ENCODE assay signal across 1 cellular context in the genomic region with DNA sequence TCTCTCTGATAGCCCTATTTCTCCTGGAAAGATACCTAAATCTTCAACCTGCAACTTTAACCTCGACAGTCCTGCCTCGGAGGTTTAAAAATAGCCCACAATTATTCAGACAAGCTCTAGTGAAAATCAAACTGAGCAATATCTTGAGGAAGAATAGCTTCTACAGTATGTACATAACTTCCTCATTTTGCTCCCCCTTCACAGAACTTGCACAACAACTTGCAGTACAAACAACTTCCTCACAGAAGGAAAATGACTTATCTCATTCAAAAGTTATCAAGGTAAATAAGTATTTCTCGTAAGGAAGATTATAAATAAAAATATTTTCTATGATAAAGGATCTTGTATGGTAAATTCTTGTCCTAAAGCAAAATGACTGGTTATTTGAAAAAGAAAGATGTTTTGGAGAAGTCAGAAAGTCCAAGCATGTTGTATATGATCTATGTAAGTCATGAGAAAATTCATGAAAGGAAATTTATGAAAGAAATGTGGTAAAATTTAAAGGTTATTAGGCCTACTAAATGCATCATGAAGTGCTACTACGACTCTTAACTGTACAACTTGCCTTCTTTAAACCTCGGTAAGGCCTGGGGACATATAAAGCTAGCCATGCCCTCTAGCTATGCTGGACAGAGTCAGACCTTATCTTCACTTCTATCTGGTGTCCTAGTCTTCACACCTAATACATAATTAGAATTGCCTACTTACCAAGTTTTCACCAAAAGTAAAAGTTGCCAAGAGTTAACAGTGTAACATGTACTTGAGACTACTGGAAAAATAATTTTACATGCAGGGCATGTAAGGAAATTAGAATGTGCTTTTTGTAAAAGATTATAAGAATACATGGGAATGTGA.
A peak's percentile ranks its signal among the peaks of the same experiment; 100 is the strongest.
TF ChIP-seq lines count a peak whose summit lies in the region.

No MANE protein-coding gene starts in this region.

TF ChIP-seq in HEK293, 187 proteins besides CTCF, POLR2A, EP300 and RAD21 (continued from another document):
- TF ChIP-seq, protein P1, sequence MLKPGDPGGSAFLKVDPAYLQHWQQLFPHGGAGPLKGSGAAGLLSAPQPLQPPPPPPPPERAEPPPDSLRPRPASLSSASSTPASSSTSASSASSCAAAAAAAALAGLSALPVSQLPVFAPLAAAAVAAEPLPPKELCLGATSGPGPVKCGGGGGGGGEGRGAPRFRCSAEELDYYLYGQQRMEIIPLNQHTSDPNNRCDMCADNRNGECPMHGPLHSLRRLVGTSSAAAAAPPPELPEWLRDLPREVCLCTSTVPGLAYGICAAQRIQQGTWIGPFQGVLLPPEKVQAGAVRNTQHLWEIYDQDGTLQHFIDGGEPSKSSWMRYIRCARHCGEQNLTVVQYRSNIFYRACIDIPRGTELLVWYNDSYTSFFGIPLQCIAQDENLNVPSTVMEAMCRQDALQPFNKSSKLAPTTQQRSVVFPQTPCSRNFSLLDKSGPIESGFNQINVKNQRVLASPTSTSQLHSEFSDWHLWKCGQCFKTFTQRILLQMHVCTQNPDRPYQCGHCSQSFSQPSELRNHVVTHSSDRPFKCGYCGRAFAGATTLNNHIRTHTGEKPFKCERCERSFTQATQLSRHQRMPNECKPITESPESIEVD (tag by site-specific recombination; IDR thresholded peaks at IDR 0.05): no peak
- TF ChIP-seq, protein P2, sequence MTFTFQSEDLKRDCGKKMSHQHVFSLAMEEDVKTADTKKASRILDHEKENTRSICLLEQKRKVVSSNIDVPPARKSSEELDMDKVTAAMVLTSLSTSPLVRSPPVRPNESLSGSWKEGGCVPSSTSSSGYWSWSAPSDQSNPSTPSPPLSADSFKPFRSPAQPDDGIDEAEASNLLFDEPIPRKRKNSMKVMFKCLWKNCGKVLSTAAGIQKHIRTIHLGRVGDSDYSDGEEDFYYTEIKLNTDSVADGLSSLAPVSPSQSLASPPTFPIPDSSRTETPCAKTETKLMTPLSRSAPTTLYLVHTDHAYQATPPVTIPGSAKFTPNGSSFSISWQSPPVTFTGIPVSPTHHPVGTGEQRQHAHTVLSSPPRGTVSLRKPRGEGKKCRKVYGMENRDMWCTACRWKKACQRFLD (tag by site-specific recombination; IDR thresholded peaks at IDR 0.05): no peak
- TF ChIP-seq ZNF121 (tag by site-specific recombination; IDR thresholded peaks at IDR 0.05) (no peak), GFI1B (tag by site-specific recombination; IDR thresholded peaks at IDR 0.05) (no peak), SALL2 (tag by site-specific recombination; IDR thresholded peaks at IDR 0.05; ENCODE audit: borderline replicate concordance) (no peak), ZNF10 (tag by site-specific recombination; IDR thresholded peaks at IDR 0.05) (no peak), KLF1 (tag by site-specific recombination; IDR thresholded peaks at IDR 0.05) (no peak), MEIS1 (CRISPR knock-in tag; IDR thresholded peaks at IDR 0.05; ENCODE audit: borderline replicate concordance) (no peak), ZNF239 (tag by site-specific recombination; IDR thresholded peaks at IDR 0.05) (no peak), SETDB1 (IDR thresholded peaks at IDR 0.05; ENCODE audit: insufficient read length, low read length) (peak; percentile 96), PRDM1 (tag by site-specific recombination; IDR thresholded peaks at IDR 0.05) (no peak), ZNF626 (tag by site-specific recombination; IDR thresholded peaks at IDR 0.05) (peak; percentile 81; the same call in 1 of the 2 replicates), PRDM2 (tag by site-specific recombination; IDR thresholded peaks at IDR 0.05; ENCODE audit: borderline replicate concordance) (no peak), ZNF280D (tag by site-specific recombination; IDR thresholded peaks at IDR 0.05) (0 out of 2 replicates have a peak, but pooled peaks have one; percentile 19), BCL11A (tag by site-specific recombination; IDR thresholded peaks at IDR 0.05; ENCODE audit: low read depth) (no peak), ZNF777 (tag by site-specific recombination; IDR thresholded peaks at IDR 0.05; ENCODE audit: borderline replicate concordance) (no peak), TCF7L2 (IDR thresholded peaks at IDR 0.05; ENCODE audit: borderline replicate concordance, low read depth, low read length) (no peak), ZNF335 (tag by site-specific recombination; conservative IDR thresholded peaks at IDR 0.05) (no peak), ZNF112 (tag by site-specific recombination; IDR thresholded peaks at IDR 0.05) (no peak), TRIM28 (IDR thresholded peaks at IDR 0.05; ENCODE audit: borderline replicate concordance, low read length) (peak; percentile 68; the same call in 1 of the 2 replicates), ZIC2 (tag by site-specific recombination; IDR thresholded peaks at IDR 0.05) (no peak), HOXC10 (CRISPR knock-in tag; IDR thresholded peaks at IDR 0.05) (no peak)
- TF ChIP-seq, protein P3, sequence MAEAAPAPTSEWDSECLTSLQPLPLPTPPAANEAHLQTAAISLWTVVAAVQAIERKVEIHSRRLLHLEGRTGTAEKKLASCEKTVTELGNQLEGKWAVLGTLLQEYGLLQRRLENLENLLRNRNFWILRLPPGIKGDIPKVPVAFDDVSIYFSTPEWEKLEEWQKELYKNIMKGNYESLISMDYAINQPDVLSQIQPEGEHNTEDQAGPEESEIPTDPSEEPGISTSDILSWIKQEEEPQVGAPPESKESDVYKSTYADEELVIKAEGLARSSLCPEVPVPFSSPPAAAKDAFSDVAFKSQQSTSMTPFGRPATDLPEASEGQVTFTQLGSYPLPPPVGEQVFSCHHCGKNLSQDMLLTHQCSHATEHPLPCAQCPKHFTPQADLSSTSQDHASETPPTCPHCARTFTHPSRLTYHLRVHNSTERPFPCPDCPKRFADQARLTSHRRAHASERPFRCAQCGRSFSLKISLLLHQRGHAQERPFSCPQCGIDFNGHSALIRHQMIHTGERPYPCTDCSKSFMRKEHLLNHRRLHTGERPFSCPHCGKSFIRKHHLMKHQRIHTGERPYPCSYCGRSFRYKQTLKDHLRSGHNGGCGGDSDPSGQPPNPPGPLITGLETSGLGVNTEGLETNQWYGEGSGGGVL (tag by site-specific recombination; IDR thresholded peaks at IDR 0.05): no peak
TF ChIP-seq in HEK293: peak in this region for 6.
